In the genomic region with DNA sequence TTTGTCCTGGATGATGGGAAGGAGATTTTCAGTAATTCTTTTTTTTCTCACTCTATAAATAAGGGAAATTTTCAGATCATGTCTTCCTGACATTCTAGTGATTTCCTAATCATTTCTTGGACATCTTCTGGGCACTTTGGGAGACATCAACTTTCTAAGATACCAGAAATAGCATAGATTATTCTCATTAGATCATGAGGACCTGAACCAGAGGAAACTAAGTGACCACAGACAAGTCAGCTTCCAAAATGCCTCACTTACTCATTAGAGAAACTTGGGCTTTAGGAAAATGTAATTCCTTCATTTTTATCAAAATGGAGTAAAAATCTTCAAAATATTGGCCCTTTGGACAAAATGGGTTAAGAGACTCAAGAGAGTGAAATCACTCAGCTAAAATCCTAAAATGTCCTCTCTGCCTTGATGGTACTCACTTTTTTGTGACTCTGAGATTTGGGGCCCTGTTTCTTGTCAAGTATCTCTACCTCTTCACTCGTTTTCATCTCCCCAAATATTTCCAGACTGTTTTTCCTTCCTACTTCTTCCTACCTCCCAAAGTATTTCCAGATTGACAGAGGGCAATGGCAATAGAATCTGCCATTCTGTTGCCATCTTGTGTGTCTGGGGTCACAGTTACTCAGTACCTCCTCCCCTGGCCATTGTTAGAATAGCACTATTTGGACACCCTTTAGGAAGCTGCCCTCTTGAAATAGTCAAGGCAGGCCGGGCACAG, we compare ENCODE assay signal across 15 cellular contexts.
A peak's percentile ranks its signal among the peaks of the same experiment; 100 is the strongest.
DNase-seq lines count a peak whose midpoint lies in the region; ATAC-seq, FAIRE-seq and TF ChIP-seq lines count a peak whose summit lies in the region.
"Had no signal": no experiment of that assay in that cellular context is flagged by ENCODE, and none has a peak within 500 bp of the region (broad histone marks: within the 10 kb centered on the region; RNA-seq: fewer than 3 reads in every experiment).

No MANE protein-coding gene starts in this region.

- H3K36me3 ChIP-seq in Loucy (ENCODE audit: insufficient read depth, low read length), result no peaks in the 10 kb centered on the region
- H3K36me3 ChIP-seq in H1 (ENCODE audit: control insufficient read depth in 2 of 4, insufficient read depth in 4 of 4, low read length in 3 of 4), result no peaks in the 10 kb centered on the region
- no peaks in the 10 kb centered on the region for H3K36me3 ChIP-seq in smooth muscle cell (ENCODE audit: low read depth)
- H3K36me3 ChIP-seq: adrenal gland had no signal

- no peak overlapping the region for H2BK120ac ChIP-seq in H1 (replicated peaks; ENCODE audit: low read depth, low read length)

- TF ChIP-seq POLR2A in H1 (IDR thresholded peaks at IDR 0.05; ENCODE audit: control extremely low read depth in 1 of 2, low read depth in 2 of 2, low read length in 2 of 2), result no peak

- H3K9me3 ChIP-seq in Loucy (ENCODE audit: insufficient read depth, low read depth, low read length), result no peaks in the 10 kb centered on the region
- no peaks in the 10 kb centered on the region for H3K9me3 ChIP-seq in H1 (ENCODE audit: insufficient read depth in 2 of 2, low read depth in 1 of 2, low read length in 1 of 2)
- H3K9me3 ChIP-seq in smooth muscle cell (replicated peaks; ENCODE audit: low read depth), result no peaks in the 10 kb centered on the region
- H3K9me3 ChIP-seq: adrenal gland had no signal

- TF ChIP-seq CTCF in activated CD8-positive, alpha-beta T cell treated with anti-CD3 and anti-CD28 coated beads for 36 hours (IDR thresholded peaks at IDR 0.05), result peak; percentile 29
- TF ChIP-seq CTCF in Loucy (conservative IDR thresholded peaks at IDR 0.05; ENCODE audit: low read length) (peak; percentile 41), H1 (IDR thresholded peaks at IDR 0.05; ENCODE audit: control extremely low read depth in 1 of 3, insufficient read depth in 1 of 3, low read depth in 1 of 3, low read length in 3 of 3) (peak in 2 of 3 experiments; percentile 6 to 51; a peak in 2 of 4 replicates), smooth muscle cell (IDR thresholded peaks at IDR 0.05; ENCODE audit: borderline replicate concordance, insufficient read depth, poor library complexity, severe bottlenecking) (peak; percentile 16)

- H4K91ac ChIP-seq in H1 (replicated peaks; ENCODE audit: insufficient read length, low read length), result no peak overlapping the region

- no peak overlapping the region for H3K18ac ChIP-seq in H1 (ENCODE audit: extremely low read depth, low read length)

- H2BK20ac ChIP-seq in H1 (ENCODE audit: low read length), result no peak overlapping the region

- H2AFZ ChIP-seq in Loucy (ENCODE audit: low read length) (no peak overlapping the region), H1 (ENCODE audit: low read length) (no peak overlapping the region), smooth muscle cell (ENCODE audit: low read depth) (no peak overlapping the region)

- H2BK15ac ChIP-seq in H1 (ENCODE audit: low read length), result no peak overlapping the region

- H3K27me3 Mint-ChIP-seq in activated CD8-positive, alpha-beta T cell treated with anti-CD3 and anti-CD28 coated beads for 36 hours, result no peaks in the 10 kb centered on the region
- H3K27me3 Mint-ChIP-seq in activated CD8-positive, alpha-beta T cell treated with anti-CD3 and anti-CD28 coated beads, Interleukin-2, amount 10 ng/mL, durations not matched to agents 7 days and 5 days (ENCODE audit: low read depth), result no peaks in the 10 kb centered on the region
- no peaks in the 10 kb centered on the region for H3K27me3 Mint-ChIP-seq in activated T-helper 1 cell treated with anti-CD3 and anti-CD28 coated beads, Interleukin-12 subunit alpha, Interleukin-12 subunit beta, Interleukin-2, Interleukin-4 antibody, amounts not matched to agents 30 ng/mL and 10 ng/mL and 1 ng/mL, durations not matched to agents 14 hours and 24 hours and 36 hours (ENCODE audit: insufficient read depth)
- H3K27me3 Mint-ChIP-seq: B cell; effector memory CD8-positive, alpha-beta T cell had no signal

- peak overlapping the region; percentile 7 for H3K27ac Mint-ChIP-seq in activated CD8-positive, alpha-beta T cell treated with anti-CD3 and anti-CD28 coated beads for 36 hours
- no peak overlapping the region for H3K27ac Mint-ChIP-seq in activated CD8-positive, alpha-beta T cell treated with anti-CD3 and anti-CD28 coated beads, Interleukin-2, amount 10 ng/mL, durations not matched to agents 7 days and 5 days
- no peak overlapping the region for H3K27ac Mint-ChIP-seq in activated T-helper 1 cell treated with anti-CD3 and anti-CD28 coated beads, Interleukin-12 subunit alpha, Interleukin-12 subunit beta, Interleukin-2, Interleukin-4 antibody, amounts not matched to agents 30 ng/mL and 10 ng/mL and 1 ng/mL, durations not matched to agents 14 hours and 24 hours and 36 hours
- H3K27ac Mint-ChIP-seq: B cell had no signal

- WGBS in H1 (ENCODE audit: extremely low coverage in 1 of 2, insufficient coverage in 1 of 2, insufficient read length in 1 of 2, insufficient replicate concordance in 2 of 2, low coverage in 1 of 2, low lambda C conversion rate in 2 of 2, missing lambda C conversion rate in 1 of 2), 2 experiments, result 81% methylated on average over 2 of the region's 2 CpGs; no CpG with 5 or more reads in 1 of the 2 experiments
- WGBS in smooth muscle cell (ENCODE audit: low lambda C conversion rate), result 92% methylated on average over 2 of the region's 2 CpGs

- H3K4me1 Mint-ChIP-seq in activated CD8-positive, alpha-beta T cell treated with anti-CD3 and anti-CD28 coated beads for 36 hours (ENCODE audit: low read depth), result peaks cover 31% of the 10 kb centered on the region
- peaks cover 7% of the 10 kb centered on the region for H3K4me1 Mint-ChIP-seq in activated CD8-positive, alpha-beta T cell treated with anti-CD3 and anti-CD28 coated beads, Interleukin-2, amount 10 ng/mL, durations not matched to agents 7 days and 5 days (ENCODE audit: low read depth)
- peaks cover 56% of the 10 kb centered on the region for H3K4me1 Mint-ChIP-seq in activated T-helper 1 cell treated with anti-CD3 and anti-CD28 coated beads, Interleukin-12 subunit alpha, Interleukin-12 subunit beta, Interleukin-2, Interleukin-4 antibody, amounts not matched to agents 30 ng/mL and 10 ng/mL and 1 ng/mL, durations not matched to agents 14 hours and 24 hours and 36 hours (ENCODE audit: low read depth)

- H3K4me1 ChIP-seq in Loucy (ENCODE audit: insufficient read depth, low read length, poor library complexity, severe bottlenecking) (no peaks in the 10 kb centered on the region), H1 (replicated peaks in 1 of 4; ENCODE audit: control insufficient read depth in 3 of 4, insufficient read depth in 4 of 4, low read length in 3 of 4) (peaks cover 0 to 11% (median 5%) of the 10 kb centered on the region in 4 experiments; a peak in 2 of 7 replicates), smooth muscle cell (ENCODE audit: low read depth) (peaks cover 4% of the 10 kb centered on the region)
- H3K4me1 ChIP-seq: adrenal gland had no signal

- H3K9me2 ChIP-seq in Loucy (replicated peaks; ENCODE audit: low read depth, low read length), result no peaks in the 10 kb centered on the region

- H3K4me2 ChIP-seq in Loucy (ENCODE audit: low read depth, low read length, poor library complexity, severe bottlenecking) (no peak overlapping the region), H1 (ENCODE audit: insufficient read depth in 1 of 2, low read depth in 2 of 2, low read length in 2 of 2) (no peak overlapping the region), smooth muscle cell (no peak overlapping the region)

- DNase-seq in activated CD8-positive, alpha-beta T cell treated with anti-CD3 and anti-CD28 coated beads for 36 hours, result no peak
- DNase-seq in activated CD8-positive, alpha-beta T cell treated with anti-CD3 and anti-CD28 coated beads, Interleukin-2, amount 10 ng/mL, durations not matched to agents 7 days and 5 days, result no peak
- DNase-seq in H1 (ENCODE audit: low read depth in 1 of 2, low spot score in 2 of 2) (no peak), smooth muscle cell (lab: John Stamatoyannopoulos, UW; ENCODE audit: unreplicated experiment) (no peak), GOT3 (lab: John Stamatoyannopoulos, UW) (no peak)
- DNase-seq in activated T-helper 1 cell treated with anti-CD3 and anti-CD28 coated beads, Interleukin-12 subunit alpha, Interleukin-12 subunit beta, Interleukin-2, Interleukin-4 antibody, amounts not matched to agents 30 ng/mL and 10 ng/mL and 1 ng/mL, durations not matched to agents 14 hours and 24 hours and 36 hours (ENCODE audit: low spot score), result no peak
- DNase-seq: adrenal gland; effector memory CD8-positive, alpha-beta T cell; NCI-H146; stimulated activated CD4-positive, alpha-beta T cell treated with anti-CD3 and anti-CD28 coated beads, Interleukin-15, amount 100 ng/mL, for 24 hours; stimulated activated naive CD4-positive, alpha-beta T cell had no signal

- H4K20me1 ChIP-seq in Loucy (ENCODE audit: insufficient read depth, low read length, poor library complexity, severe bottlenecking) (no peaks in the 10 kb centered on the region), H1 (replicated peaks in 1 of 2; ENCODE audit: control insufficient read depth in 1 of 2, insufficient read depth in 2 of 2, low read length in 2 of 2) (no peaks in the 10 kb centered on the region), smooth muscle cell (ENCODE audit: low read depth) (no peaks in the 10 kb centered on the region)

- H3K4me3 ChIP-seq in Loucy (ENCODE audit: low read length, poor library complexity, severe bottlenecking) (no peak overlapping the region), H1 (ENCODE audit: extremely low read depth in 1 of 4, insufficient read depth in 2 of 4, low read depth in 3 of 4, low read length in 4 of 4) (no peak overlapping the region), smooth muscle cell (no peak overlapping the region)
- H3K4me3 ChIP-seq: adrenal gland had no signal

- FAIRE-seq in H1 (lab: Jason Lieb, UNC), result no peak
- FAIRE-seq: GM12892 had no signal

- peak; percentile 17 to 39; a peak in 2 of 4 replicates for TF ChIP-seq RAD21 in H1 (IDR thresholded peaks at IDR 0.05 in 1 of 2, conservative IDR thresholded peaks at IDR 0.05 in 1 of 2; ENCODE audit: low read depth in 2 of 2, low read length in 2 of 2)

- TF ChIP-seq EP300 in H1 (IDR thresholded peaks at IDR 0.05; ENCODE audit: borderline replicate concordance in 1 of 2, low read depth in 2 of 2, low read length in 2 of 2), result no peak

- H4K8ac ChIP-seq in H1 (ENCODE audit: extremely low read depth, insufficient read depth, low read length), result no peak overlapping the region; the same call in 1 of the 2 replicates

- no peaks in the 10 kb centered on the region for H3K79me2 ChIP-seq in Loucy (ENCODE audit: insufficient read depth, low read length)
- H3K79me2 ChIP-seq in H1 (ENCODE audit: control insufficient read depth in 1 of 2, insufficient read depth in 2 of 2, low read length in 2 of 2), result no peaks in the 10 kb centered on the region
- H3K79me2 ChIP-seq in smooth muscle cell (ENCODE audit: low read depth), result no peaks in the 10 kb centered on the region

- H3K23ac ChIP-seq in H1 (ENCODE audit: insufficient read length), result no peak overlapping the region

- peaks cover 3% of the 10 kb centered on the region for H3K36me3 Mint-ChIP-seq in activated CD8-positive, alpha-beta T cell treated with anti-CD3 and anti-CD28 coated beads for 36 hours (ENCODE audit: low read depth)
- H3K36me3 Mint-ChIP-seq in activated CD8-positive, alpha-beta T cell treated with anti-CD3 and anti-CD28 coated beads, Interleukin-2, amount 10 ng/mL, durations not matched to agents 7 days and 5 days (ENCODE audit: low read depth), result peaks cover 5% of the 10 kb centered on the region
- peaks cover 18% of the 10 kb centered on the region for H3K36me3 Mint-ChIP-seq in activated T-helper 1 cell treated with anti-CD3 and anti-CD28 coated beads, Interleukin-12 subunit alpha, Interleukin-12 subunit beta, Interleukin-2, Interleukin-4 antibody, amounts not matched to agents 30 ng/mL and 10 ng/mL and 1 ng/mL, durations not matched to agents 14 hours and 24 hours and 36 hours (ENCODE audit: low read depth)

- H3K14ac ChIP-seq in H1 (ENCODE audit: insufficient read length), result no peak overlapping the region

- H3K27me3 ChIP-seq in Loucy (ENCODE audit: insufficient read depth, low read length, poor library complexity, severe bottlenecking) (no peaks in the 10 kb centered on the region), H1 (replicated peaks in 1 of 4; ENCODE audit: control insufficient read depth in 3 of 4, extremely low read depth in 1 of 4, insufficient read depth in 3 of 4, low read length in 3 of 4) (no peaks in the 10 kb centered on the region), smooth muscle cell (ENCODE audit: low read depth) (no peaks in the 10 kb centered on the region)
- H3K27me3 ChIP-seq: adrenal gland had no signal

- no peak overlapping the region for H2BK5ac ChIP-seq in H1 (ENCODE audit: low read depth, low read length)

- H2AK5ac ChIP-seq in H1 (ENCODE audit: low read depth, low read length), result no peak overlapping the region

- ATAC-seq in activated CD8-positive, alpha-beta T cell treated with anti-CD3 and anti-CD28 coated beads for 36 hours, result peak; percentile 46
- no peak for ATAC-seq in activated CD8-positive, alpha-beta T cell treated with anti-CD3 and anti-CD28 coated beads, Interleukin-2, amount 10 ng/mL, durations not matched to agents 7 days and 5 days
- no peak for ATAC-seq in HG02798 (IDR thresholded peaks at IDR 0.05; ENCODE audit: poor library complexity, unreplicated experiment)
- ATAC-seq: effector memory CD8-positive, alpha-beta T cell had no signal

- no peaks in the 10 kb centered on the region for H3K9me3 Mint-ChIP-seq in activated CD8-positive, alpha-beta T cell treated with anti-CD3 and anti-CD28 coated beads for 36 hours
- no peaks in the 10 kb centered on the region for H3K9me3 Mint-ChIP-seq in activated CD8-positive, alpha-beta T cell treated with anti-CD3 and anti-CD28 coated beads, Interleukin-2, amount 10 ng/mL, durations not matched to agents 7 days and 5 days (ENCODE audit: insufficient read depth)
- H3K9me3 Mint-ChIP-seq in activated T-helper 1 cell treated with anti-CD3 and anti-CD28 coated beads, Interleukin-12 subunit alpha, Interleukin-12 subunit beta, Interleukin-2, Interleukin-4 antibody, amounts not matched to agents 30 ng/mL and 10 ng/mL and 1 ng/mL, durations not matched to agents 14 hours and 24 hours and 36 hours, result no peaks in the 10 kb centered on the region
- H3K9me3 Mint-ChIP-seq: effector memory CD8-positive, alpha-beta T cell had no signal

- no peak overlapping the region for H2BK12ac ChIP-seq in H1 (ENCODE audit: low read depth, low read length)

- H3K27ac ChIP-seq in H1 (ENCODE audit: low read depth, low read length) (no peak overlapping the region), smooth muscle cell (ENCODE audit: low read depth) (no peak overlapping the region)
- H3K27ac ChIP-seq: adrenal gland had no signal

- CTCF ChIA-PET in activated CD8-positive, alpha-beta T cell treated with anti-CD3 and anti-CD28 coated beads for 36 hours (lab: Charles Lee), result interaction anchor here (1.1 to 1.7 kb wide), 5 partner anchors 13 to 332 kb away, joined by 3 to 5 read pairs (median 4); no protein-coding TSS in a partner anchor
- CTCF ChIA-PET in activated CD8-positive, alpha-beta T cell treated with anti-CD3 and anti-CD28 coated beads, Interleukin-2, amount 10 ng/mL, durations not matched to agents 7 days and 5 days (lab: Charles Lee), result interaction anchor here (1.1 to 1.8 kb wide), 2 partner anchors 20 to 23 kb away, joined by 3 to 6 read pairs; no protein-coding TSS in a partner anchor
- CTCF ChIA-PET in H1 (lab: Charles Lee; ENCODE audit: partially characterized antibody), result interaction anchor here (0.6 to 5.3 kb wide), 32 partner anchors 8 to 433 kb away, joined by 3 to 33 read pairs (median 4); no protein-coding TSS in a partner anchor

- no peak overlapping the region for H4K5ac ChIP-seq in H1 (ENCODE audit: insufficient read length, low read depth, low read length)

- H3K79me1 ChIP-seq in H1 (ENCODE audit: low read depth, low read length), result no peaks in the 10 kb centered on the region

- H3F3A ChIP-seq in Loucy (ENCODE audit: low read depth) (no peaks in the 10 kb centered on the region), smooth muscle cell (ENCODE audit: low read depth) (peaks cover under 1% of the 10 kb centered on the region)

- POLR2A ChIA-PET in activated CD8-positive, alpha-beta T cell treated with anti-CD3 and anti-CD28 coated beads for 36 hours (lab: Charles Lee), result interaction anchor here (1.5 to 2.2 kb wide), 2 partner anchors 11 to 14 kb away, joined by 4 to 6 read pairs; no protein-coding TSS in a partner anchor
- POLR2A ChIA-PET in activated CD8-positive, alpha-beta T cell treated with anti-CD3 and anti-CD28 coated beads, Interleukin-2, amount 10 ng/mL, durations not matched to agents 7 days and 5 days (lab: Charles Lee), result interaction anchor here (1.1 kb wide), 1 partner anchor 11 kb away, joined by 3 read pairs; no protein-coding TSS in a partner anchor
- POLR2A ChIA-PET in H1 (lab: Charles Lee; ENCODE audit: partially characterized antibody), result interaction anchor here (0.6 kb wide), 1 partner anchor 12 kb away, joined by 3 read pairs; no protein-coding TSS in a partner anchor

- no peak overlapping the region for H3K56ac ChIP-seq in H1 (replicated peaks; ENCODE audit: insufficient read length, low read depth, low read length)

- H3K9ac ChIP-seq in Loucy (ENCODE audit: low read depth, low read length, poor library complexity, severe bottlenecking) (no peak overlapping the region), H1 (replicated peaks in 1 of 4; ENCODE audit: extremely low read depth in 1 of 4, low read depth in 3 of 4, low read length in 3 of 4) (no peak overlapping the region), smooth muscle cell (ENCODE audit: low read depth) (no peak overlapping the region)

- intact Hi-C loops in activated CD8-positive, alpha-beta T cell treated with anti-CD3 and anti-CD28 coated beads for 36 hours (cut with micrococcal nuclease), result no loop called here
- intact Hi-C loops in activated T-helper 1 cell treated with anti-CD3 and anti-CD28 coated beads, Interleukin-12 subunit alpha, Interleukin-12 subunit beta, Interleukin-2, Interleukin-4 antibody, amounts not matched to agents 30 ng/mL and 10 ng/mL and 1 ng/mL, durations not matched to agents 14 hours and 24 hours and 36 hours (cut with micrococcal nuclease), result no loop called here

- H3K4me3 Mint-ChIP-seq in activated CD8-positive, alpha-beta T cell treated with anti-CD3 and anti-CD28 coated beads for 36 hours, result no peak overlapping the region
- no peak overlapping the region for H3K4me3 Mint-ChIP-seq in activated CD8-positive, alpha-beta T cell treated with anti-CD3 and anti-CD28 coated beads, Interleukin-2, amount 10 ng/mL, durations not matched to agents 7 days and 5 days
- H3K4me3 Mint-ChIP-seq in activated T-helper 1 cell treated with anti-CD3 and anti-CD28 coated beads, Interleukin-12 subunit alpha, Interleukin-12 subunit beta, Interleukin-2, Interleukin-4 antibody, amounts not matched to agents 30 ng/mL and 10 ng/mL and 1 ng/mL, durations not matched to agents 14 hours and 24 hours and 36 hours, result no peak overlapping the region
- H3K4me3 Mint-ChIP-seq: B cell; effector memory CD8-positive, alpha-beta T cell had no signal

- no peaks in the 10 kb centered on the region for H3K23me2 ChIP-seq in H1 (ENCODE audit: low read depth, low read length)

- H3K4ac ChIP-seq in H1 (replicated peaks; ENCODE audit: insufficient read length, low read depth, low read length), result no peak overlapping the region
